ENCODE assay signal across 8 cellular contexts in genomic region chr11:59556883-59557205, GRCh38. TPM values are rescaled to one million over a fixed set of nuclear protein-coding genes. Genes with fewer than 3 reads are reported as not detected.
A peak's percentile ranks its signal among the peaks of the same experiment; 100 is the strongest.
DNase-seq lines count a peak whose midpoint lies in the region; ATAC-seq, FAIRE-seq and TF ChIP-seq lines count a peak whose summit lies in the region.

No MANE protein-coding gene starts in this region.

- peak overlapping the region; percentile 93 for H3K4me2 ChIP-seq in astrocyte (ENCODE audit: low read length)

- H3K27me3 ChIP-seq in breast epithelium (no peaks in the 10 kb centered on the region), astrocyte (ENCODE audit: insufficient read depth, low read length) (no peaks in the 10 kb centered on the region)

- no peak for TF ChIP-seq POLR2A in breast epithelium (IDR thresholded peaks at IDR 0.05)

- H3K27ac ChIP-seq in breast epithelium (no peak overlapping the region), astrocyte (ENCODE audit: low read depth, low read length) (peak overlapping the region; percentile 35)

- H3K4me1 ChIP-seq in breast epithelium, result no peaks in the 10 kb centered on the region
- peaks cover 4% of the 10 kb centered on the region for H3K4me1 ChIP-seq in astrocyte (ENCODE audit: insufficient read depth, low read length)

- peak overlapping the region; percentile 67 for H3K4me3 Mint-ChIP-seq in MCF 10A (ENCODE audit: unreplicated experiment)
- peak overlapping the region; percentile 95 for H3K4me3 Mint-ChIP-seq in astrocyte (ENCODE audit: unreplicated experiment)
- peak overlapping the region; percentile 75 for H3K4me3 Mint-ChIP-seq in mesothelial cell of epicardium

- intact Hi-C loops in MCF 10A (cut with micrococcal nuclease), result no loop called here
- intact Hi-C loops in breast epithelium (cut with DNase I; ENCODE audit: low total_unique reads), result no loop called here

- H3K9me3 ChIP-seq in breast epithelium (no peaks in the 10 kb centered on the region), astrocyte (ENCODE audit: insufficient read depth, low read depth, low read length) (no peaks in the 10 kb centered on the region)

- H3K4me1 Mint-ChIP-seq in MCF 10A (ENCODE audit: insufficient read depth, unreplicated experiment), result peaks cover 16% of the 10 kb centered on the region
- peaks cover 4% of the 10 kb centered on the region for H3K4me1 Mint-ChIP-seq in astrocyte (ENCODE audit: low read depth, unreplicated experiment)
- peaks cover 22% of the 10 kb centered on the region for H3K4me1 Mint-ChIP-seq in mesothelial cell of epicardium

- CTCF ChIA-PET in MCF 10A (lab: Yijun Ruan, JAX), result interaction anchor here (1.0 kb wide), 1 partner anchor 9 kb away, joined by 3 read pairs; no protein-coding TSS in a partner anchor

- H3K79me2 ChIP-seq in astrocyte (ENCODE audit: insufficient read depth, low read length), result no peaks in the 10 kb centered on the region

- no peak for FAIRE-seq in astrocyte (lab: Jason Lieb, UNC)

- BruUV-seq in MCF 10A (replicated peaks; lab: Mats Ljungman, UMichigan), result no TSS peak

- H3K4me3 ChIP-seq in breast epithelium (peak overlapping the region in 1 of 3 donors; percentile 34), astrocyte (ENCODE audit: insufficient read depth, low read depth, low read length) (peak overlapping the region; percentile 45)

- H3K9ac ChIP-seq in astrocyte (ENCODE audit: low read length), result peak overlapping the region; percentile 11

- POLR2A ChIA-PET in MCF 10A (lab: Yijun Ruan, JAX), result interaction anchor here (0.7 to 2.6 kb wide), 7 partner anchors 9 to 915 kb away, joined by 3 to 15 read pairs (median 4); partner anchors contain the start of genes OSBP, PATL1 and STX3

- H4K20me1 ChIP-seq in astrocyte (ENCODE audit: insufficient read depth, low read length), result no peaks in the 10 kb centered on the region

- H3K36me3 Mint-ChIP-seq in MCF 10A (ENCODE audit: insufficient read depth, unreplicated experiment), result peaks cover 18% of the 10 kb centered on the region
- H3K36me3 Mint-ChIP-seq in astrocyte (ENCODE audit: low read depth, unreplicated experiment), result no peaks in the 10 kb centered on the region
- H3K36me3 Mint-ChIP-seq in mesothelial cell of epicardium, result no peaks in the 10 kb centered on the region

- peak overlapping the region; percentile 3 for H2AFZ ChIP-seq in astrocyte (ENCODE audit: low read depth, low read length)

- H3K27me3 Mint-ChIP-seq in MCF 10A (ENCODE audit: insufficient read depth, unreplicated experiment), result no peaks in the 10 kb centered on the region
- no peaks in the 10 kb centered on the region for H3K27me3 Mint-ChIP-seq in astrocyte (ENCODE audit: low read depth, unreplicated experiment)
- peaks cover 2% of the 10 kb centered on the region for H3K27me3 Mint-ChIP-seq in mesothelial cell of epicardium (ENCODE audit: low read depth)

- TF ChIP-seq CTCF in MCF 10A (IDR thresholded peaks at IDR 0.05; ENCODE audit: unreplicated experiment) (no peak), breast epithelium (IDR thresholded peaks at IDR 0.05) (no peak), astrocyte (IDR thresholded peaks at IDR 0.05; ENCODE audit: insufficient read depth, low read depth, low read length) (no peak), mesothelial cell of epicardium (IDR thresholded peaks at IDR 0.05; ENCODE audit: unreplicated experiment) (no peak)

- H3K36me3 ChIP-seq in breast epithelium (no peaks in the 10 kb centered on the region), astrocyte (ENCODE audit: insufficient read depth, low read length) (no peaks in the 10 kb centered on the region)

- DNase-seq in MCF 10A (ENCODE audit: unreplicated experiment) (peak; percentile 51), breast epithelium (ENCODE audit: low spot score in 2 of 2) (no peak), NCI-H146 (lab: John Stamatoyannopoulos, UW) (peak; percentile 66), astrocyte (ENCODE audit: low read depth) (no peak), mesothelial cell of epicardium (ENCODE audit: low spot score in 2 of 2, unreplicated experiment in 2 of 2) (no peak), GM03348 (ENCODE audit: low spot score) (no peak), SHP77 (lab: John Stamatoyannopoulos, UW) (no peak)

- peak overlapping the region; percentile 36 for H3K27ac Mint-ChIP-seq in MCF 10A (ENCODE audit: low read depth, unreplicated experiment)
- peak overlapping the region; percentile 87 for H3K27ac Mint-ChIP-seq in astrocyte (ENCODE audit: unreplicated experiment)
- H3K27ac Mint-ChIP-seq in mesothelial cell of epicardium, result peak overlapping the region; percentile 44

- H3K9me3 Mint-ChIP-seq in MCF 10A (ENCODE audit: unreplicated experiment) (no peaks in the 10 kb centered on the region), astrocyte (ENCODE audit: unreplicated experiment) (no peaks in the 10 kb centered on the region), mesothelial cell of epicardium (no peaks in the 10 kb centered on the region)

- ATAC-seq in HG03039 (IDR thresholded peaks at IDR 0.05; ENCODE audit: unreplicated experiment), result no peak

RNA-seq across cellular contexts. Expression of gene OR4D9, which starts 45.5 kb away (rescaled TPM):
- not detected in 2 replicates for total RNA-seq in MCF 10A (2022)
- total RNA-seq in breast epithelium, result not detected
- not detected in 2 replicates for total RNA-seq in astrocyte
- not detected in 3 replicates for total RNA-seq in mesothelial cell of epicardium

RNA-seq across cellular contexts. Expression of gene OR4D11, which starts 53.5 kb away (rescaled TPM):
- total RNA-seq in MCF 10A (2022) (not detected in 2 replicates), breast epithelium (not detected), astrocyte (not detected in 2 replicates), mesothelial cell of epicardium (not detected in 3 replicates)

RNA-seq across cellular contexts. Expression of gene OSBP, which starts 58.7 kb away (rescaled TPM):
- total RNA-seq in MCF 10A (2022) (73.7 and 76.1 TPM in 2 replicates), breast epithelium (10 to 100 TPM; 42.4 to 48.2 (median 43.9) TPM), astrocyte (48.6 and 52.0 TPM in 2 replicates), mesothelial cell of epicardium (45.0 to 47.6 TPM (median 46.8 TPM) in 3 replicates)

Comparison
In these comparisons a context has a peak if more than half of its experiments do, and no peak if none do; other contexts are left out.
1. DNase-seq: peak in MCF 10A (single experiment) and NCI-H146 (single experiment); none in breast epithelium (0 of 2), astrocyte (single experiment), mesothelial cell of epicardium (0 of 2), GM03348 (single experiment) and SHP77 (0 of 2).
2. H3K27ac Mint-ChIP-seq: peak in every context shown above with its lines; median percentile 87 in astrocyte; 44 in mesothelial cell of epicardium; 36 in MCF 10A.
3. Peak in every context shown above with its lines, with median percentiles within 50 percentile points of each other: H3K4me3 Mint-ChIP-seq.